Comparison of ENCODE assay signal across 8 cellular contexts in the genomic region with DNA sequence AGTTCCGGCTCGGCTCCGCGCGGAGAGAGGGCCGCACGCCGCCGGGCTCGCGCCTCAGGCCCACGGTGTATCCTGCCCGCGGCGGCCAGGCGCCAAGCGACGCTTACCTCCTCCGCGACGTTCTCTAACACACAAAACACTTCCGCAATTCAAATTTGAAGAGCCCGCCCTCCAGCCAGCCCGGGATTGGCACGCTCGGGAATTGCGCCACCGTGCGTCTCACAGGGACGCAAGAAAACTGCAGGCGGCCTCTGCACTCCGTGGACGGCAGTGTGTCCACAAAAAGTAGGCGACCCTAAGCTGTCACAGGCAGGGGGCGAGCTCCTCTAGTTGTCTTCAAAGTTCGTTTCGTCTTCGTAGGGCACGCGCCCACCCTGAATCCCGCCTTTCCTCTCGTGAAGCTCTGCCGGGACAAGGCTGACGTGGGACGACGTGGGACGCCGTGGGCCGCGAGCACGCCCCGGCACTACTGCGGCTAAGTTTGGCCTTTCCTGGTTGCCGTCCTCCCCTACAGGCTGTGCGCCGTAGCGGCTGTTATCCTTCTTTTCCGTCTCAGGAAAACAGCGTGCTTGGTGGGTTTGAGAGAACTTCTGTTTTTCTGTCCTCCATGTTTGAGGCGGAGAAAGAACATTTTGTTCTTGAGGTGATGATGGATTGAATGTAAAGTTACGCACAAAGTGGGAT. TPM values are rescaled to one million over a fixed set of nuclear protein-coding genes. Genes with fewer than 3 reads are reported as not detected.
DNase-seq lines count a peak whose midpoint lies in the region; FAIRE-seq and TF ChIP-seq lines count a peak whose summit lies in the region.

A gene (minus strand): TSS at position 133 of the 684 bp plus-strand sequence. CDS start 5,916 bp downstream, outside the sequence.

- H3K79me1 ChIP-seq in neuronal stem cell (ENCODE audit: low read depth, low read length): no peaks in the 10 kb centered on the region

- H2AFZ ChIP-seq in neuronal stem cell (ENCODE audit: low read length): peak within 1 kb of the TSS; percentile 93

- peak within 1 kb of the TSS; percentile 84 for H3K4me3 ChIP-seq in GM06990 (replicated peaks; ENCODE audit: low read depth, low read length)
- peak within 1 kb of the TSS; percentile 74 for H3K4me3 ChIP-seq in HFF-Myc (replicated peaks; ENCODE audit: low read depth, low read length)
- H3K4me3 ChIP-seq in neuronal stem cell (ENCODE audit: low read length in 2 of 2): peak within 1 kb of the TSS; percentile 79 to 89

- no peak for FAIRE-seq in frontal cortex (lab: Jason Lieb, UNC)

- H2AK5ac ChIP-seq in neuronal stem cell (ENCODE audit: low read depth, low read length): no peak within 1 kb of the TSS

- no peak within 1 kb of the TSS for H4K91ac ChIP-seq in neuronal stem cell (ENCODE audit: low read depth, low read length, poor library complexity)

- H3K36me3 ChIP-seq in GM06990 (ENCODE audit: control insufficient read depth, insufficient read depth, low read length) (no peaks in the 10 kb centered on the region), neuronal stem cell (replicated peaks in 1 of 2; ENCODE audit: control insufficient read depth in 2 of 2, insufficient read depth in 2 of 2, low read length in 2 of 2) (peaks cover 0 to 4% of the 10 kb centered on the region in 2 donors)

- peak within 1 kb of the TSS; percentile 94 for H3K14ac ChIP-seq in neuronal stem cell (ENCODE audit: low read length)

- H2BK12ac ChIP-seq in neuronal stem cell (ENCODE audit: low read length): no peak within 1 kb of the TSS

- peak within 1 kb of the TSS; percentile 99 for H3K18ac ChIP-seq in neuronal stem cell (ENCODE audit: low read length)

- TF ChIP-seq CTCF in GM06990 (IDR thresholded peaks at IDR 0.05; ENCODE audit: insufficient read depth, low read length, poor library complexity, severe bottlenecking) (peak; percentile 92), HFF-Myc (IDR thresholded peaks at IDR 0.05; ENCODE audit: low read depth, low read length, missing control alignments) (peak; percentile 73), subcutaneous adipose tissue (IDR thresholded peaks at IDR 0.05; ENCODE audit: low read depth) (no peak)

- H3K27me3 ChIP-seq in GM06990 (replicated peaks; ENCODE audit: control insufficient read depth, insufficient read depth, low read length) (no peaks in the 10 kb centered on the region), neuronal stem cell (ENCODE audit: control insufficient read depth in 3 of 3, insufficient read depth in 3 of 3, low read depth in 1 of 3, low read length in 3 of 3) (no peaks in the 10 kb centered on the region)

- H2BK15ac ChIP-seq in neuronal stem cell (ENCODE audit: low read length): no peak within 1 kb of the TSS

- peak within 1 kb of the TSS; percentile 19 for H4K8ac ChIP-seq in neuronal stem cell (ENCODE audit: low read depth, low read length)

- H3K9ac ChIP-seq in neuronal stem cell (ENCODE audit: low read depth, low read length, poor library complexity): no peak within 1 kb of the TSS

- H3K4ac ChIP-seq in neuronal stem cell (ENCODE audit: low read length): no peak within 1 kb of the TSS

- in situ Hi-C loops in SK-MEL-5 (cut with HindIII; ENCODE audit: low pct_unique_long_range_greater_than_20kb, low sequenced_read_pairs): no loop called here

- H3K4me2 ChIP-seq in neuronal stem cell (ENCODE audit: insufficient read depth, low read length, poor library complexity, severe bottlenecking): peak within 1 kb of the TSS; percentile 68

- WGBS in neuronal stem cell (ENCODE audit: extremely low coverage in 2 of 2, insufficient read length in 2 of 2, insufficient replicate concordance in 1 of 2), 2 donors: no CpG with 5 or more reads among the region's 61 CpGs

- H3K4me1 ChIP-seq in neuronal stem cell (ENCODE audit: control insufficient read depth in 2 of 2, insufficient read depth in 1 of 2, low read depth in 1 of 2, low read length in 2 of 2): no peaks in the 10 kb centered on the region

- no peak within 1 kb of the TSS for H2BK5ac ChIP-seq in neuronal stem cell (ENCODE audit: low read length)

- H3K27ac ChIP-seq in neuronal stem cell (replicated peaks; ENCODE audit: low read length): peak within 1 kb of the TSS; percentile 61

- DNase-seq in GM06990 (ENCODE audit: extremely low read depth, insufficient read length) (peak; percentile 96), HFF-Myc (ENCODE audit: extremely low read depth, low read depth) (peak; percentile 88), MV-4-11 (lab: John Stamatoyannopoulos, UW) (peak; percentile 99), SK-MEL-5 (ENCODE audit: low read depth, low spot score) (peak; percentile 95), frontal cortex (ENCODE audit: low spot score in 2 of 2) (peak; percentile 61 to 80), neuronal stem cell (ENCODE audit: low spot score) (peak; percentile 90)
- DNase-seq in activated naive CD4-positive, alpha-beta T cell treated with Interleukin-2 at 50 U/mL for 16 hours: peak; percentile 95

- peaks cover 4 to 19% of the 10 kb centered on the region in 2 donors for H3K9me3 ChIP-seq in neuronal stem cell (replicated peaks in 1 of 2; ENCODE audit: control insufficient read depth in 2 of 2, insufficient read depth in 1 of 2, low read depth in 1 of 2, low read length in 2 of 2)

- H2BK120ac ChIP-seq in neuronal stem cell (ENCODE audit: low read depth, low read length): no peak within 1 kb of the TSS

- H3K23ac ChIP-seq in neuronal stem cell (ENCODE audit: low read depth, low read length, poor library complexity): peak within 1 kb of the TSS; percentile 58

RNA-seq across cellular contexts. Expression of the gene that starts here (rescaled TPM):
- total RNA-seq in SK-MEL-5 (2014; rRNA removed; shearing (Covaris generic)): 18.9 and 19.0 TPM in 2 replicates
- polyA plus RNA-seq in SK-MEL-5 (2015; cell fraction: cytosol; rRNA removed): 8.7 and 9.8 TPM in 2 replicates
- 24.9 and 48.6 TPM in 2 replicates for polyA plus RNA-seq in SK-MEL-5 (2015; cell fraction: nucleus; rRNA removed)
- total RNA-seq in frontal cortex (17.9 TPM), subcutaneous adipose tissue (10 to 100 TPM; 56.9 to 68.3 (median 64.2) TPM)
- polyA plus RNA-seq in neuronal stem cell (2013, experiment 1 of 2): 52.8 TPM
- polyA plus RNA-seq in neuronal stem cell (2013, experiment 2 of 2): 56.9 TPM

Comparison
In these comparisons a context has a peak if more than half of its experiments do, and no peak if none do; other contexts are left out.
1. Peak in every context shown above with its lines: DNase-seq, H3K4me3 ChIP-seq and H3K27ac ChIP-seq.